16 cellular contexts compared by ENCODE assay signal in genomic region chr18:54416459-54416858, GRCh38. TPM values are rescaled to one million over a fixed set of nuclear protein-coding genes. Genes with fewer than 3 reads are reported as not detected.
DNase-seq lines count a peak whose midpoint lies in the region; ATAC-seq, FAIRE-seq and TF ChIP-seq lines count a peak whose summit lies in the region.
"Had no signal": no experiment of that assay in that cellular context is flagged by ENCODE, and none has a peak within 500 bp of the region (broad histone marks: within the 10 kb centered on the region; RNA-seq: fewer than 3 reads in every experiment).

No MANE protein-coding gene starts in this region.

- BruUV-seq in mammary epithelial cell (replicated peaks; lab: Mats Ljungman, UMichigan) (no TSS peak), MCF 10A (replicated peaks; lab: Mats Ljungman, UMichigan) (no TSS peak)

- H3K9me3 Mint-ChIP-seq in MCF 10A (ENCODE audit: unreplicated experiment) = no peaks in the 10 kb centered on the region
- H3K9me3 Mint-ChIP-seq in astrocyte (ENCODE audit: unreplicated experiment) = peaks cover 2% of the 10 kb centered on the region
- H3K9me3 Mint-ChIP-seq: activated naive CD4-positive, alpha-beta T cell treated with anti-CD3 and anti-CD28 coated beads for 36 hours had no signal

- H2AFZ ChIP-seq in mammary epithelial cell (ENCODE audit: low read depth, low read length) (no peak overlapping the region), astrocyte (ENCODE audit: low read depth, low read length) (peak overlapping the region; percentile 50), smooth muscle cell (ENCODE audit: low read depth) (peak overlapping the region; percentile 73)

- H3K27me3 ChIP-seq in mammary epithelial cell (ENCODE audit: insufficient read depth, low read length) (no peaks in the 10 kb centered on the region), astrocyte (ENCODE audit: insufficient read depth, low read length) (no peaks in the 10 kb centered on the region), smooth muscle cell (ENCODE audit: low read depth) (no peaks in the 10 kb centered on the region)
- H3K27me3 ChIP-seq: upper lobe of left lung had no signal

- H3K36me3 ChIP-seq in mammary epithelial cell (ENCODE audit: insufficient read depth, low read length) (no peaks in the 10 kb centered on the region), astrocyte (ENCODE audit: insufficient read depth, low read length) (no peaks in the 10 kb centered on the region), smooth muscle cell (ENCODE audit: low read depth) (no peaks in the 10 kb centered on the region)
- H3K36me3 ChIP-seq: neutrophil, upper lobe of left lung had no signal

- 100% methylated on average over 2 of the region's 2 CpGs for WGBS in mammary epithelial cell (ENCODE audit: low coverage, missing lambda C conversion rate)
- WGBS in smooth muscle cell (ENCODE audit: low lambda C conversion rate) = 3% methylated on average over 2 of the region's 2 CpGs

- H3K36me3 Mint-ChIP-seq in MCF 10A (ENCODE audit: insufficient read depth, unreplicated experiment) (no peaks in the 10 kb centered on the region), astrocyte (ENCODE audit: low read depth, unreplicated experiment) (no peaks in the 10 kb centered on the region)

- no peaks in the 10 kb centered on the region for H3K4me1 ChIP-seq in mammary epithelial cell (ENCODE audit: insufficient read depth, low read length)
- peaks cover 16% of the 10 kb centered on the region for H3K4me1 ChIP-seq in astrocyte (ENCODE audit: insufficient read depth, low read length)
- peaks cover 9% of the 10 kb centered on the region for H3K4me1 ChIP-seq in smooth muscle cell (ENCODE audit: low read depth)
- H3K4me1 ChIP-seq: upper lobe of left lung had no signal

- ATAC-seq in HG02678 (IDR thresholded peaks at IDR 0.05; ENCODE audit: unreplicated experiment) = no peak
- ATAC-seq: K562, left lobe of liver had no signal

- POLR2A ChIA-PET in MCF 10A (lab: Yijun Ruan, JAX) = no interaction called here

- H3K4me1 Mint-ChIP-seq in MCF 10A (ENCODE audit: insufficient read depth, unreplicated experiment) (no peaks in the 10 kb centered on the region), astrocyte (ENCODE audit: low read depth, unreplicated experiment) (peaks cover 18% of the 10 kb centered on the region)

- no peak overlapping the region for H3K4me2 ChIP-seq in mammary epithelial cell (ENCODE audit: insufficient read depth, low read depth, low read length)
- H3K4me2 ChIP-seq in astrocyte (ENCODE audit: low read length) = peak overlapping the region; percentile 60
- peak overlapping the region; percentile 76 for H3K4me2 ChIP-seq in smooth muscle cell

- FAIRE-seq in astrocyte (lab: Jason Lieb, UNC) = peak; percentile 37
- FAIRE-seq: K562 had no signal

- H3K9me3 ChIP-seq in mammary epithelial cell (replicated peaks; ENCODE audit: insufficient read depth, low read length) (no peaks in the 10 kb centered on the region), astrocyte (ENCODE audit: insufficient read depth, low read depth, low read length) (no peaks in the 10 kb centered on the region), smooth muscle cell (replicated peaks; ENCODE audit: low read depth) (no peaks in the 10 kb centered on the region)
- H3K9me3 ChIP-seq: neutrophil, upper lobe of left lung had no signal

- in situ Hi-C loops in mammary epithelial cell (cut with MboI; ENCODE audit: low sequenced_read_pairs in 2 of 2) = no loop called here

- intact Hi-C loops in mammary epithelial cell (cut with micrococcal nuclease) = no loop called here
- intact Hi-C loops in MCF 10A (cut with micrococcal nuclease) = no loop called here

- H4K20me1 ChIP-seq in mammary epithelial cell (ENCODE audit: insufficient read depth, low read length) (no peaks in the 10 kb centered on the region), astrocyte (ENCODE audit: insufficient read depth, low read length) (no peaks in the 10 kb centered on the region), smooth muscle cell (ENCODE audit: low read depth) (no peaks in the 10 kb centered on the region)

- dilution Hi-C loops in mammary epithelial cell (cut with HindIII; ENCODE audit: low sequenced_read_pairs) = no loop called here

- H3K4me3 Mint-ChIP-seq in MCF 10A (ENCODE audit: unreplicated experiment) = no peak overlapping the region
- peak overlapping the region; percentile 43 for H3K4me3 Mint-ChIP-seq in astrocyte (ENCODE audit: unreplicated experiment)
- H3K4me3 Mint-ChIP-seq: activated naive CD4-positive, alpha-beta T cell treated with anti-CD3 and anti-CD28 coated beads for 36 hours had no signal

- CTCF ChIA-PET in mammary epithelial cell (lab: Charles Lee; ENCODE audit: low non-redundant PET) = no interaction called here
- CTCF ChIA-PET in MCF 10A (lab: Yijun Ruan, JAX) = interaction anchor here (0.8 to 1.0 kb wide), 3 partner anchors 25 to 229 kb away, joined by 3 to 4 read pairs (median 3); no protein-coding TSS in a partner anchor

- H3K79me2 ChIP-seq in mammary epithelial cell (ENCODE audit: insufficient read depth, low read length) (no peaks in the 10 kb centered on the region), astrocyte (ENCODE audit: insufficient read depth, low read length) (no peaks in the 10 kb centered on the region), smooth muscle cell (ENCODE audit: low read depth) (no peaks in the 10 kb centered on the region)

- no peak overlapping the region for H3K27ac Mint-ChIP-seq in MCF 10A (ENCODE audit: low read depth, unreplicated experiment)
- peak overlapping the region; percentile 67 for H3K27ac Mint-ChIP-seq in astrocyte (ENCODE audit: unreplicated experiment)
- H3K27ac Mint-ChIP-seq: activated naive CD4-positive, alpha-beta T cell treated with anti-CD3 and anti-CD28 coated beads for 36 hours had no signal

- no peaks in the 10 kb centered on the region for H3K27me3 Mint-ChIP-seq in MCF 10A (ENCODE audit: insufficient read depth, unreplicated experiment)
- H3K27me3 Mint-ChIP-seq in astrocyte (ENCODE audit: low read depth, unreplicated experiment) = no peaks in the 10 kb centered on the region

- no peak overlapping the region for H3K9ac ChIP-seq in mammary epithelial cell (ENCODE audit: insufficient read depth, low read length)
- peak overlapping the region; percentile 37 for H3K9ac ChIP-seq in astrocyte (ENCODE audit: low read length)
- H3K9ac ChIP-seq in smooth muscle cell (ENCODE audit: low read depth) = peak overlapping the region; percentile 32

- no peak overlapping the region for H3K4me3 ChIP-seq in mammary epithelial cell (replicated peaks in 1 of 3; ENCODE audit: insufficient read depth in 1 of 3, low read depth in 2 of 3, low read length in 3 of 3)
- no peak overlapping the region for H3K4me3 ChIP-seq in astrocyte (ENCODE audit: insufficient read depth, low read depth, low read length)
- no peak overlapping the region for H3K4me3 ChIP-seq in smooth muscle cell
- H3K4me3 ChIP-seq: K562, upper lobe of left lung had no signal

- H3K27ac ChIP-seq in mammary epithelial cell (ENCODE audit: insufficient read depth, low read depth, low read length) = no peak overlapping the region
- peak overlapping the region; percentile 51 for H3K27ac ChIP-seq in astrocyte (ENCODE audit: low read depth, low read length)
- H3K27ac ChIP-seq in smooth muscle cell (ENCODE audit: low read depth) = peak overlapping the region; percentile 88
- H3K27ac ChIP-seq: 22Rv1, neutrophil, upper lobe of left lung had no signal

- no peak for TF ChIP-seq CTCF in mammary epithelial cell (conservative IDR thresholded peaks at IDR 0.05 in 1 of 2, IDR thresholded peaks at IDR 0.05 in 1 of 2; ENCODE audit: extremely low read depth in 1 of 2, insufficient read depth in 1 of 2, low read depth in 1 of 2, low read length in 2 of 2)
- no peak for TF ChIP-seq CTCF in MCF 10A (IDR thresholded peaks at IDR 0.05; ENCODE audit: unreplicated experiment)
- no peak for TF ChIP-seq CTCF in astrocyte (IDR thresholded peaks at IDR 0.05; ENCODE audit: insufficient read depth, low read depth, low read length)
- no peak for TF ChIP-seq CTCF in smooth muscle cell (IDR thresholded peaks at IDR 0.05; ENCODE audit: borderline replicate concordance, insufficient read depth, poor library complexity, severe bottlenecking)

- H3F3A ChIP-seq in smooth muscle cell (ENCODE audit: low read depth) = peaks cover 13% of the 10 kb centered on the region

- DNase-seq in mammary epithelial cell (peak; percentile 7), MCF 10A (ENCODE audit: unreplicated experiment) (no peak), astrocyte (ENCODE audit: low read depth) (peak; percentile 88), foreskin melanocyte (peak; percentile 66), smooth muscle cell (lab: John Stamatoyannopoulos, UW; ENCODE audit: unreplicated experiment) (no peak), HuH-7 (ENCODE audit: low spot score) (no peak), SKM-1 (lab: John Stamatoyannopoulos, UW; ENCODE audit: unreplicated experiment) (no peak)
- DNase-seq: activated naive CD4-positive, alpha-beta T cell treated with anti-CD3 and anti-CD28 coated beads for 36 hours; NCI-H187 treated with DMSO at 0.1 percent for 48 hours; NCI-H82; upper lobe of left lung had no signal

RNA-seq across cellular contexts. Expression of gene C18orf54, which starts 58.8 kb away (rescaled TPM):
- total RNA-seq in mammary epithelial cell (10 to 100 TPM in 1 of 2 donors, 1 to 10 TPM in 1; 2.3 to 12.0 TPM), MCF 10A (2022) (4.4 and 5.5 TPM in 2 replicates), astrocyte (7.6 and 10.2 TPM in 2 replicates), smooth muscle cell (9.3 and 12.8 TPM in 2 replicates)
- polyA plus RNA-seq in mammary epithelial cell (2.9 TPM), smooth muscle cell (3.4 and 4.9 TPM in 2 replicates)
- 22.1 TPM for polyA minus RNA-seq in mammary epithelial cell

RNA-seq across cellular contexts. Expression of gene STARD6, which starts 58.8 kb away (rescaled TPM):
- total RNA-seq in mammary epithelial cell (under 1 TPM in 1 of 2 donors, not detected in 1; 0.49 TPM), MCF 10A (2022) (not detected in 2 replicates), astrocyte (not detected in 2 replicates), smooth muscle cell (not detected in 2 replicates)
- polyA plus RNA-seq in mammary epithelial cell (0.14 TPM), smooth muscle cell (not detected in 2 replicates)
- not detected for polyA minus RNA-seq in mammary epithelial cell
- total RNA-seq: activated naive CD4-positive, alpha-beta T cell treated with anti-CD3 and anti-CD28 coated beads for 36 hours; K562; left lobe of liver; upper lobe of left lung had no signal

Comparison
In these comparisons a context has a peak if more than half of its experiments do, and no peak if none do; other contexts are left out.
1. DNase-seq: peak in mammary epithelial cell (single experiment), astrocyte (single experiment) and foreskin melanocyte (single experiment); none in MCF 10A (single experiment), smooth muscle cell (single experiment), HuH-7 (single experiment) and SKM-1 (single experiment).